24 cellular contexts compared by ENCODE assay signal in genomic region chr6:83198486-83199172, GRCh38. TPM values are rescaled to one million over a fixed set of nuclear protein-coding genes. Genes with fewer than 3 reads are reported as not detected.
DNase-seq lines count a peak whose midpoint lies in the region; ATAC-seq and TF ChIP-seq lines count a peak whose summit lies in the region.
"Had no signal": no experiment of that assay in that cellular context is flagged by ENCODE, and none has a peak within 500 bp of the region (broad histone marks: within the 10 kb centered on the region; RNA-seq: fewer than 3 reads in every experiment).

No MANE protein-coding gene starts in this region.

- peaks cover 17% of the 10 kb centered on the region; the same call in 1 of the 2 replicates for H3K36me3 Mint-ChIP-seq in HFFc6 (ENCODE audit: low read depth)

- in situ Hi-C loops in brain microvascular endothelial cell (cut with HindIII; ENCODE audit: low pct_ligation_motif_present, low sequenced_read_pairs), result no loop called here

- no peak overlapping the region for H3K18ac ChIP-seq in trophoblast cell (ENCODE audit: low read length)

- no peak overlapping the region for H3K14ac ChIP-seq in trophoblast cell (ENCODE audit: low read length)

- H2AFZ ChIP-seq in trophoblast cell (ENCODE audit: insufficient read depth, low read length, poor library complexity), result no peak overlapping the region
- H2AFZ ChIP-seq: parathyroid adenoma had no signal

- no CpG with 5 or more reads among the region's 4 CpGs for WGBS in trophoblast cell (ENCODE audit: extremely low coverage, insufficient coverage, insufficient read length)

- no peaks in the 10 kb centered on the region for H3K9me3 Mint-ChIP-seq in HFFc6
- H3K9me3 Mint-ChIP-seq: activated B cell treated with CpG ODN at 0.5 μM for 24 hours; activated T-helper 17 cell treated with anti-CD3 and anti-CD28 coated beads, Interleukin-2, amount 50 U/mL, for 72 hours; T-helper 1 cell treated with Interleukin-12 subunit alpha and Interleukin-12 subunit beta and Interleukin-4 antibody, amounts not matched to agents 30 μg/mL and 1 μg/mL, for 36 hours had no signal

- no peak for ATAC-seq in GM18520 (IDR thresholded peaks at IDR 0.05; ENCODE audit: unreplicated experiment)
- ATAC-seq: Right ventricle myocardium inferior had no signal

- H3K4me3 Mint-ChIP-seq in HFFc6, result peak overlapping the region; percentile 58
- H3K4me3 Mint-ChIP-seq: activated B cell treated with CpG ODN at 0.5 μM for 24 hours; activated T-helper 17 cell treated with anti-CD3 and anti-CD28 coated beads, Interleukin-2, amount 50 U/mL, for 72 hours; B cell; T-helper 1 cell treated with Interleukin-12 subunit alpha and Interleukin-12 subunit beta and Interleukin-4 antibody, amounts not matched to agents 30 μg/mL and 1 μg/mL, for 36 hours had no signal

- no peak overlapping the region for H3K4me2 ChIP-seq in trophoblast cell (ENCODE audit: low read length)

- peaks cover 1% of the 10 kb centered on the region for H3K79me1 ChIP-seq in trophoblast cell (ENCODE audit: low read length)

- no peak overlapping the region for H4K8ac ChIP-seq in trophoblast cell (ENCODE audit: low read depth, low read length)

- no peak overlapping the region for H4K91ac ChIP-seq in trophoblast cell (ENCODE audit: low read depth, low read length)

- no peak overlapping the region for H3K4ac ChIP-seq in trophoblast cell (ENCODE audit: low read depth, low read length)

- TF ChIP-seq CTCF in AG10803 (conservative IDR thresholded peaks at IDR 0.05; ENCODE audit: low read length) (no peak), HFFc6 (IDR thresholded peaks at IDR 0.05) (no peak), brain microvascular endothelial cell (IDR thresholded peaks at IDR 0.05; ENCODE audit: low read depth, low read length, missing control alignments) (no peak)

- no peaks in the 10 kb centered on the region for H3K79me2 ChIP-seq in trophoblast cell (ENCODE audit: control insufficient read depth, insufficient read depth, low read length, poor library complexity)
- H3K79me2 ChIP-seq: parathyroid adenoma had no signal

- H3K9ac ChIP-seq in trophoblast cell (ENCODE audit: low read length), result no peak overlapping the region
- H3K9ac ChIP-seq: parathyroid adenoma had no signal

- H2BK5ac ChIP-seq in trophoblast cell (ENCODE audit: low read depth, low read length, poor library complexity), result no peak overlapping the region

- H3K4me1 ChIP-seq in trophoblast cell (ENCODE audit: control insufficient read depth in 1 of 2, insufficient read depth in 2 of 2, low read length in 2 of 2), result peaks cover 5 to 8% of the 10 kb centered on the region in 2 experiments
- H3K4me1 ChIP-seq: parathyroid adenoma had no signal

- H2AK5ac ChIP-seq in trophoblast cell (ENCODE audit: low read length), result no peak overlapping the region

- H3K4me3 ChIP-seq in AG10803 (ENCODE audit: low read length), result no peak overlapping the region
- no peak overlapping the region for H3K4me3 ChIP-seq in brain microvascular endothelial cell (ENCODE audit: low read depth, low read length)
- H3K4me3 ChIP-seq in trophoblast cell (ENCODE audit: low read depth, low read length), result no peak overlapping the region
- H3K4me3 ChIP-seq: adrenal gland, HAP-1, MG63, skin epidermis, testis had no signal

- no peak overlapping the region for H4K12ac ChIP-seq in trophoblast cell (ENCODE audit: low read depth, low read length)

- no peak overlapping the region for H2BK120ac ChIP-seq in trophoblast cell (ENCODE audit: insufficient read depth, low read length, poor library complexity)

- no peak overlapping the region for H2BK12ac ChIP-seq in trophoblast cell (ENCODE audit: low read length)

- no peaks in the 10 kb centered on the region for H3K9me3 ChIP-seq in trophoblast cell (ENCODE audit: insufficient read depth, low read depth, low read length)
- H3K9me3 ChIP-seq: adrenal gland, HAP-1, MG63, testis had no signal

- H3K4me1 Mint-ChIP-seq in HFFc6 (ENCODE audit: low read depth), result peaks cover 64% of the 10 kb centered on the region

- H3K36me3 ChIP-seq in brain microvascular endothelial cell (replicated peaks), result peaks cover 4% of the 10 kb centered on the region
- H3K36me3 ChIP-seq in trophoblast cell (ENCODE audit: control insufficient read depth in 1 of 2, insufficient read depth in 2 of 2, low read length in 2 of 2), result peaks cover 0 to 4% of the 10 kb centered on the region in 2 experiments
- H3K36me3 ChIP-seq: adrenal gland had no signal

- H3K27ac Mint-ChIP-seq in HFFc6, result peak overlapping the region; percentile 89
- H3K27ac Mint-ChIP-seq: activated B cell treated with CpG ODN at 0.5 μM for 24 hours; activated T-helper 17 cell treated with anti-CD3 and anti-CD28 coated beads, Interleukin-2, amount 50 U/mL, for 72 hours; B cell; T-helper 1 cell treated with Interleukin-12 subunit alpha and Interleukin-12 subunit beta and Interleukin-4 antibody, amounts not matched to agents 30 μg/mL and 1 μg/mL, for 36 hours had no signal

- H3K27me3 ChIP-seq in brain microvascular endothelial cell (replicated peaks), result no peaks in the 10 kb centered on the region
- no peaks in the 10 kb centered on the region for H3K27me3 ChIP-seq in trophoblast cell (ENCODE audit: insufficient read depth, low read length)
- H3K27me3 ChIP-seq: adrenal gland, MG63, testis had no signal

- no peak overlapping the region for H3K23ac ChIP-seq in trophoblast cell (ENCODE audit: low read length)

- H3K27ac ChIP-seq in brain microvascular endothelial cell (peak overlapping the region; percentile 67), trophoblast cell (ENCODE audit: low read depth, low read length) (no peak overlapping the region)
- H3K27ac ChIP-seq: parathyroid adenoma, skin epidermis, testis had no signal

- DNase-seq in AG10803 (ENCODE audit: low read depth), result peak; percentile 39
- peak; percentile 56 for DNase-seq in HFFc6
- peak; percentile 42 for DNase-seq in brain microvascular endothelial cell
- DNase-seq in kidney tubule cell (ENCODE audit: low spot score), result peak; percentile 63
- DNase-seq in inferior parietal cortex (ENCODE audit: extremely low spot score), result no peak
- no peak for DNase-seq in NK-92 treated with Interleukin-12 subunit alpha and Interleukin-12 subunit beta, amount 100 ng/mL, for 24 hours (lab: John Stamatoyannopoulos, UW)
- no peak for DNase-seq in trophoblast cell
- DNase-seq: activated B cell treated with CpG ODN at 0.5 μM for 24 hours; activated CD8-positive, alpha-beta memory T cell treated with anti-CD3 and anti-CD28 coated beads for 24 hours; adrenal gland; MG63; NCI-H187; NCI-H446 treated with DMSO at 0.1 percent for 48 hours; stimulated activated CD4-positive, alpha-beta T cell treated with anti-CD3 and anti-CD28 coated beads, Interleukin-4, amount 100 ng/mL, for 24 hours; stimulated activated CD8-positive, alpha-beta memory T cell treated with anti-CD3 and anti-CD28 coated beads, Interleukin-4, amount 100 ng/mL, for 48 hours; testis had no signal

- H3K27me3 Mint-ChIP-seq in HFFc6 (ENCODE audit: insufficient read depth), result no peaks in the 10 kb centered on the region
- H3K27me3 Mint-ChIP-seq: activated B cell treated with CpG ODN at 0.5 μM for 24 hours; activated T-helper 17 cell treated with anti-CD3 and anti-CD28 coated beads, Interleukin-2, amount 50 U/mL, for 72 hours; B cell had no signal

RNA-seq across cellular contexts. Expression of gene RWDD2A, which starts 5.5 kb away (rescaled TPM):
- total RNA-seq in HFFc6 (2021; fragmentation: NEBNext Ultra II Directional; extraction: Animal tissue kit (Norgen Biotek cat#: 25700)), result 1 to 10 TPM; 4.0 to 5.1 (median 4.3) TPM
- 4.5 and 4.7 TPM in 2 replicates for polyA plus RNA-seq in trophoblast cell (2013)

RNA-seq across cellular contexts. Expression of gene PGM3, which starts 5.6 kb away (rescaled TPM):
- total RNA-seq in HFFc6 (2021; fragmentation: NEBNext Ultra II Directional; extraction: Animal tissue kit (Norgen Biotek cat#: 25700)), result 100 to 1,000 TPM in 2 of 6 experiments, 10 to 100 TPM in 4; 97.4 to 103 (median 98.6) TPM
- polyA plus RNA-seq in trophoblast cell (2013), result 77.9 and 79.8 TPM in 2 replicates

Comparison
In these comparisons a context has a peak if more than half of its experiments do, and no peak if none do; other contexts are left out.
1. DNase-seq: peak in AG10803 (single experiment), HFFc6 (single experiment), brain microvascular endothelial cell (single experiment) and kidney tubule cell (single experiment); none in inferior parietal cortex (single experiment), NK-92 treated with Interleukin-12 subunit alpha and Interleukin-12 subunit beta, amount 100 ng/mL, for 24 hours (single experiment) and trophoblast cell (0 of 2).